ENCODE assay signal across 28 cellular contexts in the genomic region with DNA sequence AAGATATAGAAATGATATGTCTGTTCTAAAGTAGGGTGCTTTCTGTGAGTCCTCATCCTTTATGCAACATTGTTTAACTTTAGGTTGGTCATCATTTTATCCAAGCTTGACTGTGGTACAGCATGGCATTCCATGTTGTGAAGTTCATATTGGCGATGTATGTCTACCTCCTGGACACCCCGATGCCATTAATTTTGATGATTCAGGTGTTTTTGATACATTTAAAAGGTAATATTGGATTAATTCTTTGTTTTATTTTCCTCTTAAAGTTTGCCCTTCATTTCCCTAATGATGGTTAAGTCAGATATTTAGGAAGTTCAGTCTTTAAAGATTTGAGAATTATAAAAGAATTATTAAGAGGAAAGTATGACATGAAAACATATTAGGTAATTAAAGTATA.
"Had no signal": no experiment of that assay in that cellular context is flagged by ENCODE, and none has a peak within 500 bp of the region (broad histone marks: within the 10 kb centered on the region; RNA-seq: fewer than 3 reads in every experiment).

No MANE protein-coding gene starts in this region.

- H3K4me1 ChIP-seq: neural progenitor cell, testis, thyroid gland, transverse colon, vagina had no signal

- H2AFZ ChIP-seq: neural progenitor cell had no signal

- FAIRE-seq: kidney had no signal

- H3K9ac ChIP-seq: neural progenitor cell had no signal

- H3K9me3 Mint-ChIP-seq: mesothelial cell of epicardium; naive B cell; natural killer cell; nephron progenitor cell; neural progenitor cell; stimulated activated naive B cell treated with anti-CD40 and anti-IgM and Interleukin-4, amounts not matched to agents 10 μg/mL and 1 μg/mL and 100 μg/mL, for 72 hours had no signal

- H3K27ac ChIP-seq: left ventricle myocardium inferior, neural progenitor cell, neutrophil, ovary, right atrium auricular region, skin epidermis, testis, thyroid gland, transverse colon, upper lobe of left lung, vagina had no signal

- DNase-seq: kidney; left ventricle myocardium inferior; mesendoderm; naive B cell; natural killer cell; nephron progenitor cell; occipital lobe; ovary; stimulated activated CD4-positive, alpha-beta T cell treated with anti-CD3 and anti-CD28 coated beads, Interleukin-12 subunit alpha, Interleukin-12 subunit beta, amount 100 ng/mL, for 4 hours; stimulated activated CD4-positive, alpha-beta T cell treated with anti-CD3 and anti-CD28 coated beads, Interleukin-15, amount 100 ng/mL, for 24 hours; stimulated activated CD4-positive, alpha-beta T cell treated with anti-CD3 and anti-CD28 coated beads, Interleukin-2, amount 100 ng/mL, for 24 hours; stimulated activated CD4-positive, alpha-beta T cell treated with anti-CD3 and anti-CD28 coated beads, Interleukin-4, amount 100 ng/mL, for 1 hour; stimulated activated naive B cell treated with anti-CD40 and anti-IgM and Interleukin-4, amounts not matched to agents 10 μg/mL and 1 μg/mL and 100 μg/mL, for 72 hours; stimulated activated naive CD8-positive, alpha-beta T cell treated with anti-CD3 and anti-CD28 coated beads, Interleukin-15, Interleukin-2, amounts not matched to agents 100 U/mL and 50 U/mL, for 24 hours; stomach; testis; thyroid gland; transverse colon; upper lobe of left lung had no signal

- H3K9me3 ChIP-seq: left ventricle myocardium inferior, neutrophil, ovary, right atrium auricular region, stomach, testis, thyroid gland, transverse colon, upper lobe of left lung, vagina had no signal

- H3K27me3 Mint-ChIP-seq: naive B cell; progenitor cell of endocrine pancreas; stimulated activated naive B cell treated with anti-CD40 and anti-IgM and Interleukin-4, amounts not matched to agents 10 μg/mL and 1 μg/mL and 100 μg/mL, for 72 hours had no signal

- H3K4me3 Mint-ChIP-seq: mesothelial cell of epicardium; naive B cell; natural killer cell; nephron progenitor cell; neural progenitor cell; stimulated activated naive B cell treated with anti-CD40 and anti-IgM and Interleukin-4, amounts not matched to agents 10 μg/mL and 1 μg/mL and 100 μg/mL, for 72 hours had no signal

- H3K4me2 ChIP-seq: neural progenitor cell had no signal

- H3K27ac Mint-ChIP-seq: mesothelial cell of epicardium; nephron progenitor cell; neural progenitor cell; progenitor cell of endocrine pancreas; stimulated activated naive B cell treated with anti-CD40 and anti-IgM and Interleukin-4, amounts not matched to agents 10 μg/mL and 1 μg/mL and 100 μg/mL, for 72 hours had no signal

- H3K4me1 Mint-ChIP-seq: mesothelial cell of epicardium, nephron progenitor cell, neural progenitor cell had no signal

- H3K4me3 ChIP-seq: left ventricle myocardium inferior, lung, neural progenitor cell, ovary, right atrium auricular region, skin epidermis, stomach, testis, thyroid gland, transverse colon, upper lobe of left lung, vagina had no signal

- ATAC-seq: natural killer cell; sciatic nerve; stimulated activated naive B cell treated with anti-CD40 and anti-IgM and Interleukin-4, amounts not matched to agents 10 μg/mL and 1 μg/mL and 100 μg/mL, for 72 hours; stimulated activated naive CD8-positive, alpha-beta T cell treated with anti-CD3 and anti-CD28 coated beads, Interleukin-15, Interleukin-2, amounts not matched to agents 100 U/mL and 50 U/mL, for 24 hours had no signal

- H3K27me3 ChIP-seq: neural progenitor cell, neutrophil, ovary, right atrium auricular region, stomach, testis, thyroid gland, transverse colon, upper lobe of left lung, vagina had no signal
